ENCODE assay signal across 1 cellular context in the genomic region with DNA sequence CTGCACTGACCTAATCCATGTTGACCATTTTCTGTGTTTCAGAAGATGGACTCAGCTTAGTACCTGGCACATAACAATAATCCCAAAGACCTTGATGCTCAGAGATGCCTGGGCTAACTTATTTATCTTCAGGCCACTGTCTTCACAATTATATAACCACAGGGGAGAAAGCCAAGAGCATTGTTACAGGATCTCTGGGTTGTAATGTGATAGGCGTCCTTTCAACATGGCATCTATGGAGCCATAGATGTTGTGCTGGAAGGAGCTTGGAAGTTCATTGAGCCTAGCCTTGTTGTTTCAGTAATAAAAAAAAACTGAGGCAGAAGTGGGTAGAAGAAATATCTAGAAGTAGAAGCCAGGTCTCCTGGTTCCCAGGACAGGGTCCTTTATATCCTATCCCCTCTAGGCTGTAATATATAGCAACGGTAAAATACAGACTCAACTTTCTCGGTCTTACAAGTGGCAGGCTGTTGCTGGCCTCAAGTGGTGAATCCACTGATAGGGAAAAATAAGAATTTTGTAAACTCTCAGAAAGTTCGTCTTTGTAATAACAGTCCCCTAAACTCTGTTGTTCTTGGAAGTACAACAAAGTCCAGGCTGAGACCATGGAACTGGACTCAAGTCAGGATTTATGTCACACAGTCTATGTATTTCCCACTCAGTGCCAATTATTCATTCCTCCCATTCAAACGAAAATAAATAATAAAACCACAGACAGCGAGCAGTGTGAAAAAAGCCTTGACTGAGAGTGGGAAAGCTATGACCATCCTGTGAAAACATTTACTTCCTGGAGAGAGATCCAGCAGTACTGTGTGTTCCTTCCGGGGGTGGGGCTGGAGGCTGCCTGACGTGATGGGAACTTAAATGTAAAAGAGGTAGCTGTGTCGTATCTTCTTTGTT.
TF ChIP-seq lines count a peak whose summit lies in the region.

No MANE protein-coding gene starts in this region.

TF ChIP-seq in A549, 52 proteins besides CTCF, POLR2A, EP300 and RAD21 (continued from another document):
- TF ChIP-seq, protein P1, sequence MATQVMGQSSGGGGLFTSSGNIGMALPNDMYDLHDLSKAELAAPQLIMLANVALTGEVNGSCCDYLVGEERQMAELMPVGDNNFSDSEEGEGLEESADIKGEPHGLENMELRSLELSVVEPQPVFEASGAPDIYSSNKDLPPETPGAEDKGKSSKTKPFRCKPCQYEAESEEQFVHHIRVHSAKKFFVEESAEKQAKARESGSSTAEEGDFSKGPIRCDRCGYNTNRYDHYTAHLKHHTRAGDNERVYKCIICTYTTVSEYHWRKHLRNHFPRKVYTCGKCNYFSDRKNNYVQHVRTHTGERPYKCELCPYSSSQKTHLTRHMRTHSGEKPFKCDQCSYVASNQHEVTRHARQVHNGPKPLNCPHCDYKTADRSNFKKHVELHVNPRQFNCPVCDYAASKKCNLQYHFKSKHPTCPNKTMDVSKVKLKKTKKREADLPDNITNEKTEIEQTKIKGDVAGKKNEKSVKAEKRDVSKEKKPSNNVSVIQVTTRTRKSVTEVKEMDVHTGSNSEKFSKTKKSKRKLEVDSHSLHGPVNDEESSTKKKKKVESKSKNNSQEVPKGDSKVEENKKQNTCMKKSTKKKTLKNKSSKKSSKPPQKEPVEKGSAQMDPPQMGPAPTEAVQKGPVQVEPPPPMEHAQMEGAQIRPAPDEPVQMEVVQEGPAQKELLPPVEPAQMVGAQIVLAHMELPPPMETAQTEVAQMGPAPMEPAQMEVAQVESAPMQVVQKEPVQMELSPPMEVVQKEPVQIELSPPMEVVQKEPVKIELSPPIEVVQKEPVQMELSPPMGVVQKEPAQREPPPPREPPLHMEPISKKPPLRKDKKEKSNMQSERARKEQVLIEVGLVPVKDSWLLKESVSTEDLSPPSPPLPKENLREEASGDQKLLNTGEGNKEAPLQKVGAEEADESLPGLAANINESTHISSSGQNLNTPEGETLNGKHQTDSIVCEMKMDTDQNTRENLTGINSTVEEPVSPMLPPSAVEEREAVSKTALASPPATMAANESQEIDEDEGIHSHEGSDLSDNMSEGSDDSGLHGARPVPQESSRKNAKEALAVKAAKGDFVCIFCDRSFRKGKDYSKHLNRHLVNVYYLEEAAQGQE (IDR thresholded peaks at IDR 0.05), result no peak
- no peak for TF ChIP-seq FOXS1 (CRISPR knock-in tag; IDR thresholded peaks at IDR 0.05)
- no peak for TF ChIP-seq KDM1A (IDR thresholded peaks at IDR 0.05; ENCODE audit: low read depth)
- no peak for TF ChIP-seq MAZ (IDR thresholded peaks at IDR 0.05; ENCODE audit: borderline replicate concordance, low read depth, low read length)
- TF ChIP-seq E2F6 (IDR thresholded peaks at IDR 0.05; ENCODE audit: borderline replicate concordance, low read depth), result no peak
- no peak for TF ChIP-seq NR3C1 (IDR thresholded peaks at IDR 0.05)
- TF ChIP-seq CEBPB (IDR thresholded peaks at IDR 0.05), result no peak
- no peak for TF ChIP-seq MAFK (IDR thresholded peaks at IDR 0.05; ENCODE audit: partially characterized antibody)
- TF ChIP-seq, protein P2, sequence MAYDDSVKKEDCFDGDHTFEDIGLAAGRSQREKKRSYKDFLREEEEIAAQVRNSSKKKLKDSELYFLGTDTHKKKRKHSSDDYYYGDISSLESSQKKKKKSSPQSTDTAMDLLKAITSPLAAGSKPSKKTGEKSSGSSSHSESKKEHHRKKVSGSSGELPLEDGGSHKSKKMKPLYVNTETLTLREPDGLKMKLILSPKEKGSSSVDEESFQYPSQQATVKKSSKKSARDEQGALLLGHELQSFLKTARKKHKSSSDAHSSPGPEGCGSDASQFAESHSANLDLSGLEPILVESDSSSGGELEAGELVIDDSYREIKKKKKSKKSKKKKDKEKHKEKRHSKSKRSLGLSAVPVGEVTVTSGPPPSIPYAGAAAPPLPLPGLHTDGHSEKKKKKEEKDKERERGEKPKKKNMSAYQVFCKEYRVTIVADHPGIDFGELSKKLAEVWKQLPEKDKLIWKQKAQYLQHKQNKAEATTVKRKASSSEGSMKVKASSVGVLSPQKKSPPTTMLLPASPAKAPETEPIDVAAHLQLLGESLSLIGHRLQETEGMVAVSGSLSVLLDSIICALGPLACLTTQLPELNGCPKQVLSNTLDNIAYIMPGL (CRISPR knock-in tag; IDR thresholded peaks at IDR 0.05; ENCODE audit: borderline replicate concordance), result no peak
- TF ChIP-seq, protein P3, sequence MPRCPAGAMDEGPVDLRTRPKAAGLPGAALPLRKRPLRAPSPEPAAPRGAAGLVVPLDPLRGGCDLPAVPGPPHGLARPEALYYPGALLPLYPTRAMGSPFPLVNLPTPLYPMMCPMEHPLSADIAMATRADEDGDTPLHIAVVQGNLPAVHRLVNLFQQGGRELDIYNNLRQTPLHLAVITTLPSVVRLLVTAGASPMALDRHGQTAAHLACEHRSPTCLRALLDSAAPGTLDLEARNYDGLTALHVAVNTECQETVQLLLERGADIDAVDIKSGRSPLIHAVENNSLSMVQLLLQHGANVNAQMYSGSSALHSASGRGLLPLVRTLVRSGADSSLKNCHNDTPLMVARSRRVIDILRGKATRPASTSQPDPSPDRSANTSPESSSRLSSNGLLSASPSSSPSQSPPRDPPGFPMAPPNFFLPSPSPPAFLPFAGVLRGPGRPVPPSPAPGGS (IDR thresholded peaks at IDR 0.05), result no peak
- no peak for TF ChIP-seq HOXA7 (CRISPR knock-in tag; IDR thresholded peaks at IDR 0.05)
